In genomic region chr17:36118477-36119353, GRCh38 we compare ENCODE assay signal across 27 cellular contexts. TPM values are rescaled to one million over a fixed set of nuclear protein-coding genes. Genes with fewer than 3 reads are reported as not detected.
A peak's percentile ranks its signal among the peaks of the same experiment; 100 is the strongest.
DNase-seq lines count a peak whose midpoint lies in the region; ATAC-seq, FAIRE-seq and TF ChIP-seq lines count a peak whose summit lies in the region.
"Had no signal": no experiment of that assay in that cellular context is flagged by ENCODE, and none has a peak within 500 bp of the region (broad histone marks: within the 10 kb centered on the region; RNA-seq: fewer than 3 reads in every experiment).

No MANE protein-coding gene starts in this region.

- peaks cover 3% of the 10 kb centered on the region for H3K27me3 Mint-ChIP-seq in activated CD4-positive, alpha-beta T cell treated with anti-CD3 and anti-CD28 coated beads, Interleukin-2, amount 10 ng/mL, durations not matched to agents 24 days and 14 days
- H3K27me3 Mint-ChIP-seq in stimulated activated memory B cell treated with anti-CD40 and anti-IgM and Interleukin-4, amounts not matched to agents 10 μg/mL and 1 μg/mL and 100 μg/mL, for 72 hours: no peaks in the 10 kb centered on the region

- H3K4me1 Mint-ChIP-seq in activated CD4-positive, alpha-beta T cell treated with anti-CD3 and anti-CD28 coated beads, Interleukin-2, amount 10 ng/mL, durations not matched to agents 24 days and 14 days: peaks cover 13% of the 10 kb centered on the region
- peaks cover 35% of the 10 kb centered on the region for H3K4me1 Mint-ChIP-seq in stimulated activated memory B cell treated with anti-CD40 and anti-IgM and Interleukin-4, amounts not matched to agents 10 μg/mL and 1 μg/mL and 100 μg/mL, for 72 hours

- no peaks in the 10 kb centered on the region; the same call in 2 of the 3 replicates for H3K9me3 ChIP-seq in GM12878 (replicated peaks; ENCODE audit: control insufficient read depth, insufficient read depth, low read length)
- H3K9me3 ChIP-seq: BLaER1, breast epithelium, colonic mucosa, MG63, neutrophil, transverse colon had no signal

- no peak overlapping the region for H3K4me3 Mint-ChIP-seq in activated CD4-positive, alpha-beta T cell treated with anti-CD3 and anti-CD28 coated beads, Interleukin-2, amount 10 ng/mL, durations not matched to agents 24 days and 14 days
- H3K4me3 Mint-ChIP-seq in stimulated activated memory B cell treated with anti-CD40 and anti-IgM and Interleukin-4, amounts not matched to agents 10 μg/mL and 1 μg/mL and 100 μg/mL, for 72 hours: no peak overlapping the region

- no TSS peak for BruUV-seq in GM12878 (replicated peaks; lab: Mats Ljungman, UMichigan)

- no peak overlapping the region for H3K4me3 ChIP-seq in KMS-11 (IDR thresholded peaks at IDR 0.05; ENCODE audit: insufficient read depth, low read depth, low read length)
- no peak overlapping the region for H3K4me3 ChIP-seq in GM12878
- H3K4me3 ChIP-seq: BLaER1, breast epithelium, colonic mucosa, lung, MG63, transverse colon had no signal

- intact Hi-C loops in activated CD4-positive, alpha-beta T cell treated with anti-CD3 and anti-CD28 coated beads, Interleukin-2, amount 10 ng/mL, durations not matched to agents 24 days and 14 days (cut with micrococcal nuclease): loop anchor here (5.0 kb wide), 1 partner anchor 46 kb away; no protein-coding TSS in a partner anchor
- intact Hi-C loops in GM12878 (cut with micrococcal nuclease; ENCODE audit: unreplicated experiment): no loop called here

- ATAC-seq in GM12878: peak; percentile 29
- ATAC-seq in stimulated activated memory B cell treated with anti-CD40 and anti-IgM and Interleukin-4, amounts not matched to agents 10 μg/mL and 1 μg/mL and 100 μg/mL, for 72 hours: peak; percentile 66

- peaks cover 11% of the 10 kb centered on the region for H3K9me3 Mint-ChIP-seq in activated CD4-positive, alpha-beta T cell treated with anti-CD3 and anti-CD28 coated beads, Interleukin-2, amount 10 ng/mL, durations not matched to agents 24 days and 14 days
- peaks cover 11% of the 10 kb centered on the region for H3K9me3 Mint-ChIP-seq in stimulated activated memory B cell treated with anti-CD40 and anti-IgM and Interleukin-4, amounts not matched to agents 10 μg/mL and 1 μg/mL and 100 μg/mL, for 72 hours

- H3K9ac ChIP-seq in KMS-11 (no peak overlapping the region), GM12878 (ENCODE audit: control insufficient read depth, insufficient read depth, low read length) (no peak overlapping the region)
- H3K9ac ChIP-seq: BLaER1 had no signal

- no peak for TF ChIP-seq RAD21 in GM12878 (IDR thresholded peaks at IDR 0.05; ENCODE audit: insufficient read depth, low read depth, low read length)

- H4K20me1 ChIP-seq in KMS-11 (ENCODE audit: insufficient read depth) (no peaks in the 10 kb centered on the region), GM12878 (ENCODE audit: control insufficient read depth, insufficient read depth) (no peaks in the 10 kb centered on the region)
- H4K20me1 ChIP-seq: BLaER1 had no signal

- H3K36me3 Mint-ChIP-seq in activated CD4-positive, alpha-beta T cell treated with anti-CD3 and anti-CD28 coated beads, Interleukin-2, amount 10 ng/mL, durations not matched to agents 24 days and 14 days (ENCODE audit: low read depth): no peaks in the 10 kb centered on the region
- no peaks in the 10 kb centered on the region for H3K36me3 Mint-ChIP-seq in stimulated activated memory B cell treated with anti-CD40 and anti-IgM and Interleukin-4, amounts not matched to agents 10 μg/mL and 1 μg/mL and 100 μg/mL, for 72 hours

- H2AFZ ChIP-seq in KMS-11 (ENCODE audit: low read depth): peak overlapping the region; percentile 44
- no peak overlapping the region for H2AFZ ChIP-seq in GM12878 (ENCODE audit: control insufficient read depth, low read depth, low read length)

- no peak for FAIRE-seq in GM12878 (lab: Jason Lieb, UNC)
- FAIRE-seq: endometrium, H54 had no signal

- in situ Hi-C loops in GM12878 (cut with MboI): no loop called here

- H3K4me2 ChIP-seq in KMS-11: peak overlapping the region; percentile 54
- peak overlapping the region; percentile 46; the same call in 1 of the 2 replicates for H3K4me2 ChIP-seq in GM12878 (ENCODE audit: control insufficient read depth, insufficient read depth)
- H3K4me2 ChIP-seq: BLaER1 had no signal

- H3K27ac ChIP-seq in KMS-11: no peak overlapping the region
- no peak overlapping the region for H3K27ac ChIP-seq in GM12878 (ENCODE audit: control insufficient read depth, insufficient read depth)
- H3K27ac ChIP-seq: BLaER1, breast epithelium, colonic mucosa, neutrophil, transverse colon had no signal

- POLR2A ChIA-PET in GM12878 (lab: Charles Lee): interaction anchor here (0.6 to 3.7 kb wide), 10 partner anchors 10 to 143 kb away, joined by 3 to 16 read pairs (median 4); partner anchors contain the start of genes CCL3 and CCL4

- RAD21 ChIA-PET in GM12878 (lab: Charles Lee; ENCODE audit: unreplicated experiment): interaction anchor here (0.6 to 4.3 kb wide), 15 partner anchors 10 to 143 kb away, joined by 3 to 36 read pairs (median 6); partner anchors contain the start of genes CCL3 and CCL4

- H3K4me1 ChIP-seq in KMS-11 (ENCODE audit: low read depth, poor library complexity, severe bottlenecking): peaks cover 23% of the 10 kb centered on the region
- H3K4me1 ChIP-seq in GM12878 (ENCODE audit: control insufficient read depth, insufficient read depth, low read length): peaks cover 18% of the 10 kb centered on the region
- H3K4me1 ChIP-seq: BLaER1, breast epithelium had no signal

- no peak for TF ChIP-seq POLR2A in GM12878 (IDR thresholded peaks at IDR 0.05; ENCODE audit: low read depth, low read length)

- H3K79me2 ChIP-seq in KMS-11 (ENCODE audit: insufficient read depth, low read depth): no peaks in the 10 kb centered on the region
- no peaks in the 10 kb centered on the region for H3K79me2 ChIP-seq in GM12878 (ENCODE audit: control insufficient read depth, insufficient read depth, low read length)

- CTCF ChIA-PET in GM12878 (lab: Yijun Ruan, JAX): interaction anchor here (0.9 to 4.9 kb wide), 7 partner anchors 8 to 46 kb away, joined by 3 to 36 read pairs (median 7); partner anchors contain the start of gene CCL3

- 88% methylated on average over 12 of the region's 12 CpGs for WGBS in GM12878 (ENCODE audit: insufficient coverage, insufficient replicate concordance, low lambda C conversion rate, missing lambda C conversion rate)

- TF ChIP-seq EP300 in GM12878 (IDR thresholded peaks at IDR 0.05; ENCODE audit: borderline replicate concordance in 1 of 2, control insufficient read depth in 1 of 2, low read depth in 2 of 2, low read length in 2 of 2): peak; percentile 25 to 35; a peak in 1 of 4 replicates

- TF ChIP-seq CTCF in KMS-11 (conservative IDR thresholded peaks at IDR 0.05; ENCODE audit: low read depth, low read length): no peak
- TF ChIP-seq CTCF in GM12878 (IDR thresholded peaks at IDR 0.05 in 2 of 3, conservative IDR thresholded peaks at IDR 0.05 in 1 of 3; ENCODE audit: control insufficient read depth in 2 of 3, extremely low read depth in 1 of 3, insufficient read depth in 1 of 3, low read depth in 3 of 3, low read length in 3 of 3): no peak

- SMC1A ChIA-PET in GM12878 (lab: Charles Lee; ENCODE audit: uncharacterized antibody, unreplicated experiment): interaction anchor here (0.7 to 9.0 kb wide), 15 partner anchors 9 to 143 kb away, joined by 3 to 128 read pairs (median 4); partner anchors contain the start of genes CCL3 and CCL4

- H3K36me3 ChIP-seq in KMS-11 (ENCODE audit: insufficient read depth): no peaks in the 10 kb centered on the region
- H3K36me3 ChIP-seq in GM12878 (ENCODE audit: control insufficient read depth in 2 of 2, insufficient read depth in 2 of 2, low read length in 1 of 2): no peaks in the 10 kb centered on the region
- H3K36me3 ChIP-seq: BLaER1, breast epithelium, colonic mucosa, MG63, neutrophil, transverse colon had no signal

- H3K27ac Mint-ChIP-seq in activated CD4-positive, alpha-beta T cell treated with anti-CD3 and anti-CD28 coated beads, Interleukin-2, amount 10 ng/mL, durations not matched to agents 24 days and 14 days: peak overlapping the region; percentile 81
- peak overlapping the region; percentile 65 for H3K27ac Mint-ChIP-seq in stimulated activated memory B cell treated with anti-CD40 and anti-IgM and Interleukin-4, amounts not matched to agents 10 μg/mL and 1 μg/mL and 100 μg/mL, for 72 hours

- H3K27me3 ChIP-seq in KMS-11 (ENCODE audit: insufficient read depth, low read depth) (no peaks in the 10 kb centered on the region), GM12878 (replicated peaks in 1 of 2; ENCODE audit: control insufficient read depth in 2 of 2, insufficient read depth in 2 of 2, low read length in 1 of 2) (no peaks in the 10 kb centered on the region)
- H3K27me3 ChIP-seq: BLaER1, breast epithelium, colonic mucosa, neutrophil, transverse colon had no signal

- DNase-seq in activated CD4-positive, alpha-beta T cell treated with anti-CD3 and anti-CD28 coated beads, Interleukin-2, amount 10 ng/mL, durations not matched to agents 24 days and 14 days: no peak
- DNase-seq in activated CD4-positive, alpha-beta T cell treated with anti-CD3 and anti-CD28 coated beads for 4 hours: no peak
- DNase-seq in GM12878 (ENCODE audit: low read depth, low spot score): no peak
- no peak for DNase-seq in NCI-H526 (lab: John Stamatoyannopoulos, UW)
- no peak for DNase-seq in NCI-H2029 (lab: John Stamatoyannopoulos, UW)
- no peak for DNase-seq in amygdala (lab: John Stamatoyannopoulos, UW)
- DNase-seq: activated CD4-positive, CD25-positive, alpha-beta regulatory T cell treated with anti-CD3 and anti-CD28 coated beads, Interleukin-2, amount 50 U/mL, for 72 hours; activated gamma-delta T cell treated with Interleukin-2 at 50 U/mL for 16 hours; colonic mucosa; COR-L47; EL; MG63; NCI-H1436 treated with DMSO at 0.1 percent for 48 hours; NCI-H526 treated with DMSO at 0.1 percent for 48 hours; Right ventricle myocardium superior; SW 1271; transverse colon had no signal

RNA-seq across cellular contexts. Expression of gene CCL4, which starts 15.1 kb away (rescaled TPM):
- 351 and 370 TPM in 2 replicates for total RNA-seq in activated CD4-positive, alpha-beta T cell treated with anti-CD3 and anti-CD28 coated beads, Interleukin-2, amount 10 ng/mL, durations not matched to agents 24 days and 14 days
- total RNA-seq in GM12878 (2013; cell fraction: nucleolus; rRNA removed): 8.8 and 9.5 TPM in 2 replicates
- 77.8 and 78.7 TPM in 2 replicates for total RNA-seq in GM12878 (2014; rRNA removed)
- total RNA-seq in GM12878 (2014; rRNA removed; fragmentation: Illumina TruSeq; extraction: Trizol): 80.1 and 85.0 TPM in 2 replicates
- total RNA-seq in GM12878 (2021): 50.8 and 54.8 TPM in 2 replicates
- polyA plus RNA-seq in GM12878 (2011; ENCODE audit: low read depth): 32.1 TPM
- polyA plus RNA-seq in GM12878 (2011; rRNA removed): 524 and 741 TPM in 2 replicates
- 616 and 746 TPM in 2 replicates for polyA plus RNA-seq in GM12878 (2011; cell fraction: cytosol; rRNA removed)
- 311 and 571 TPM in 2 replicates for polyA plus RNA-seq in GM12878 (2011; cell fraction: nucleus; rRNA removed)
- polyA plus RNA-seq in GM12878 (2012): 19.0 and 53.7 TPM in 2 replicates
- polyA plus RNA-seq in GM12878 (2014; fragmentation: Illumina TruSeq; extraction: Trizol): 76.3 and 86.9 TPM in 2 replicates
- 100 to 1,000 TPM; 357 to 425 TPM for polyA plus RNA-seq in GM12878 (2014; fragmentation: Nextera tagmentation; extraction: Ambion mirVana)
- polyA plus RNA-seq in GM12878 (2014; rRNA removed): 87.3 and 96.6 TPM in 2 replicates
- 10 to 100 TPM; 18.7 to 20.5 TPM for polyA plus RNA-seq in GM12878 (2016; fragmentation: Nextera tagmentation; extraction: Ambion mirVana)
- 445 and 610 TPM in 2 replicates for polyA minus RNA-seq in GM12878 (2011; rRNA and poly(A)+ RNA removed)
- polyA minus RNA-seq in GM12878 (2011; cell fraction: cytosol; rRNA and poly(A)+ RNA removed): 254 and 292 TPM in 2 replicates
- polyA minus RNA-seq in GM12878 (2011; cell fraction: nucleus; rRNA and poly(A)+ RNA removed): 194 and 212 TPM in 2 replicates
- total RNA-seq: glomerular endothelial cell, kidney epithelial cell had no signal

RNA-seq across cellular contexts. Expression of gene CCL3, which starts 28.8 kb away (rescaled TPM):
- 403 and 414 TPM in 2 replicates for total RNA-seq in activated CD4-positive, alpha-beta T cell treated with anti-CD3 and anti-CD28 coated beads, Interleukin-2, amount 10 ng/mL, durations not matched to agents 24 days and 14 days
- 131 and 132 TPM in 2 replicates for total RNA-seq in GM12878 (2013; cell fraction: nucleolus; rRNA removed)
- total RNA-seq in GM12878 (2014; rRNA removed): 262 and 269 TPM in 2 replicates
- 208 and 210 TPM in 2 replicates for total RNA-seq in GM12878 (2014; rRNA removed; fragmentation: Illumina TruSeq; extraction: Trizol)
- total RNA-seq in GM12878 (2021): 189 and 197 TPM in 2 replicates
- 155 TPM for polyA plus RNA-seq in GM12878 (2011; ENCODE audit: low read depth)
- 330 and 1,488 TPM in 2 replicates for polyA plus RNA-seq in GM12878 (2011; rRNA removed)
- 1,075 and 1,156 TPM in 2 replicates for polyA plus RNA-seq in GM12878 (2011; cell fraction: cytosol; rRNA removed)
- polyA plus RNA-seq in GM12878 (2011; cell fraction: nucleus; rRNA removed): 866 and 1,038 TPM in 2 replicates
- polyA plus RNA-seq in GM12878 (2012): 156 and 169 TPM in 2 replicates
- polyA plus RNA-seq in GM12878 (2014; fragmentation: Illumina TruSeq; extraction: Trizol): 72.6 and 143 TPM in 2 replicates
- 100 to 1,000 TPM; 240 to 318 TPM for polyA plus RNA-seq in GM12878 (2014; fragmentation: Nextera tagmentation; extraction: Ambion mirVana)
- 169 and 181 TPM in 2 replicates for polyA plus RNA-seq in GM12878 (2014; rRNA removed)
- polyA plus RNA-seq in GM12878 (2016; fragmentation: Nextera tagmentation; extraction: Ambion mirVana): 10 to 100 TPM; 96.5 to 99.9 TPM
- polyA minus RNA-seq in GM12878 (2011; rRNA and poly(A)+ RNA removed): 415 and 439 TPM in 2 replicates
- 515 and 603 TPM in 2 replicates for polyA minus RNA-seq in GM12878 (2011; cell fraction: cytosol; rRNA and poly(A)+ RNA removed)
- 1,135 and 1,325 TPM in 2 replicates for polyA minus RNA-seq in GM12878 (2011; cell fraction: nucleus; rRNA and poly(A)+ RNA removed)
- total RNA-seq: glomerular endothelial cell had no signal

RNA-seq across cellular contexts. Expression of gene CCL18, which starts 54.6 kb away (rescaled TPM):
- not detected in 2 replicates for total RNA-seq in activated CD4-positive, alpha-beta T cell treated with anti-CD3 and anti-CD28 coated beads, Interleukin-2, amount 10 ng/mL, durations not matched to agents 24 days and 14 days
- total RNA-seq in GM12878 (2013; cell fraction: nucleolus; rRNA removed): not detected in 2 replicates
- total RNA-seq in GM12878 (2014; rRNA removed) (not detected in 2 replicates), GM12878 (2014; rRNA removed; fragmentation: Illumina TruSeq; extraction: Trizol) (not detected in 2 replicates), GM12878 (2021) (not detected in 2 replicates)
- polyA plus RNA-seq in GM12878 (2011; ENCODE audit: low read depth): not detected
- polyA plus RNA-seq in GM12878 (2011; rRNA removed) (0.26 TPM in 1 of 2 replicates, not detected in the other), GM12878 (2014; fragmentation: Illumina TruSeq; extraction: Trizol) (not detected in 2 replicates), GM12878 (2014; fragmentation: Nextera tagmentation; extraction: Ambion mirVana) (not detected), GM12878 (2014; rRNA removed) (not detected in 2 replicates), GM12878 (2016; fragmentation: Nextera tagmentation; extraction: Ambion mirVana) (not detected)
- 0.27 TPM in 2 replicates for polyA plus RNA-seq in GM12878 (2011; cell fraction: cytosol; rRNA removed)
- not detected in 2 replicates for polyA plus RNA-seq in GM12878 (2011; cell fraction: nucleus; rRNA removed)
- not detected in 2 replicates for polyA plus RNA-seq in GM12878 (2012)
- 0.36 and 0.37 TPM in 2 replicates for polyA minus RNA-seq in GM12878 (2011; rRNA and poly(A)+ RNA removed)
- not detected in 2 replicates for polyA minus RNA-seq in GM12878 (2011; cell fraction: cytosol; rRNA and poly(A)+ RNA removed)
- not detected in 2 replicates for polyA minus RNA-seq in GM12878 (2011; cell fraction: nucleus; rRNA and poly(A)+ RNA removed)
- total RNA-seq: glomerular endothelial cell, kidney epithelial cell had no signal

RNA-seq across cellular contexts. Expression of gene TBC1D3B, which starts 57.7 kb away (rescaled TPM):
- 8.9 and 9.8 TPM in 2 replicates for total RNA-seq in activated CD4-positive, alpha-beta T cell treated with anti-CD3 and anti-CD28 coated beads, Interleukin-2, amount 10 ng/mL, durations not matched to agents 24 days and 14 days
- total RNA-seq in GM12878 (2013; cell fraction: nucleolus; rRNA removed): 9.6 and 11.1 TPM in 2 replicates
- 1.8 and 2.7 TPM in 2 replicates for total RNA-seq in GM12878 (2014; rRNA removed)
- total RNA-seq in GM12878 (2014; rRNA removed; fragmentation: Illumina TruSeq; extraction: Trizol): 1.6 and 2.0 TPM in 2 replicates
- 2.5 and 8.5 TPM in 2 replicates for total RNA-seq in GM12878 (2021)
- polyA plus RNA-seq in GM12878 (2011; ENCODE audit: low read depth): not detected
- polyA plus RNA-seq in GM12878 (2011; rRNA removed): 2.0 and 2.1 TPM in 2 replicates
- 1.6 and 2.6 TPM in 2 replicates for polyA plus RNA-seq in GM12878 (2011; cell fraction: cytosol; rRNA removed)
- 15.3 and 19.8 TPM in 2 replicates for polyA plus RNA-seq in GM12878 (2011; cell fraction: nucleus; rRNA removed)
- polyA plus RNA-seq in GM12878 (2012): 3.0 and 5.8 TPM in 2 replicates
- polyA plus RNA-seq in GM12878 (2014; fragmentation: Illumina TruSeq; extraction: Trizol): 0.93 TPM in 1 of 2 replicates, not detected in the other
- not detected for polyA plus RNA-seq in GM12878 (2014; fragmentation: Nextera tagmentation; extraction: Ambion mirVana)
- 3.0 and 4.8 TPM in 2 replicates for polyA plus RNA-seq in GM12878 (2014; rRNA removed)
- 1 to 10 TPM in 1 of 2 experiments, under 1 TPM in 1; 0.67 to 1.6 TPM for polyA plus RNA-seq in GM12878 (2016; fragmentation: Nextera tagmentation; extraction: Ambion mirVana)
- polyA minus RNA-seq in GM12878 (2011; rRNA and poly(A)+ RNA removed): 0.80 TPM in 1 of 2 replicates, not detected in the other
- not detected in 2 replicates for polyA minus RNA-seq in GM12878 (2011; cell fraction: cytosol; rRNA and poly(A)+ RNA removed)
- polyA minus RNA-seq in GM12878 (2011; cell fraction: nucleus; rRNA and poly(A)+ RNA removed): 1.9 and 2.3 TPM in 2 replicates
- total RNA-seq: kidney epithelial cell had no signal
